Comparison of ENCODE assay signal across 10 cellular contexts in genomic region chr3:120432105-120432860, GRCh38. TPM values are rescaled to one million over a fixed set of nuclear protein-coding genes. Genes with fewer than 3 reads are reported as not detected.
A peak's percentile ranks its signal among the peaks of the same experiment; 100 is the strongest.
DNase-seq lines count a peak whose midpoint lies in the region; ATAC-seq and TF ChIP-seq lines count a peak whose summit lies in the region.
"Had no signal": no experiment of that assay in that cellular context is flagged by ENCODE, and none has a peak within 500 bp of the region (broad histone marks: within the 10 kb centered on the region; RNA-seq: fewer than 3 reads in every experiment).

No MANE protein-coding gene starts in this region.

- H3K27me3 ChIP-seq in GM23338 (ENCODE audit: insufficient read depth) = no peaks in the 10 kb centered on the region
- no peaks in the 10 kb centered on the region for H3K27me3 ChIP-seq in iPS-18a (ENCODE audit: control insufficient read depth, insufficient read depth, low read length)
- H3K27me3 ChIP-seq in PC-3 (ENCODE audit: low read length) = no peaks in the 10 kb centered on the region

- H3K36me3 ChIP-seq in GM23338 (ENCODE audit: insufficient read depth) = peaks cover 17% of the 10 kb centered on the region; the same call in 1 of the 2 replicates
- H3K36me3 ChIP-seq in iPS-18a (ENCODE audit: control insufficient read depth, low read depth, low read length) = peaks cover 19% of the 10 kb centered on the region
- peaks cover 60% of the 10 kb centered on the region for H3K36me3 ChIP-seq in PC-3 (ENCODE audit: low read depth, low read length)

- peak overlapping the region; percentile 79 for H3K27ac Mint-ChIP-seq in GM23338
- H3K27ac Mint-ChIP-seq in activated CD8-positive, alpha-beta T cell treated with anti-CD3 and anti-CD28 coated beads, Interleukin-2, amount 10 ng/mL, durations not matched to agents 7 days and 5 days = no peak overlapping the region

- no peak overlapping the region for H3K4me3 Mint-ChIP-seq in GM23338
- H3K4me3 Mint-ChIP-seq in activated CD8-positive, alpha-beta T cell treated with anti-CD3 and anti-CD28 coated beads, Interleukin-2, amount 10 ng/mL, durations not matched to agents 7 days and 5 days = no peak overlapping the region

- H3K4me1 Mint-ChIP-seq in GM23338 = peaks cover 60% of the 10 kb centered on the region
- H3K4me1 Mint-ChIP-seq in activated CD8-positive, alpha-beta T cell treated with anti-CD3 and anti-CD28 coated beads, Interleukin-2, amount 10 ng/mL, durations not matched to agents 7 days and 5 days (ENCODE audit: low read depth) = no peaks in the 10 kb centered on the region

- H3K9me3 ChIP-seq in iPS-18a (ENCODE audit: control insufficient read depth, low read depth, low read length) (no peaks in the 10 kb centered on the region), PC-3 (ENCODE audit: low read length) (no peaks in the 10 kb centered on the region)

- H2AFZ ChIP-seq in GM23338 (no peak overlapping the region), PC-3 (ENCODE audit: low read length) (no peak overlapping the region)

- ATAC-seq in GM23338 = peak; percentile 81
- no peak for ATAC-seq in activated CD8-positive, alpha-beta T cell treated with anti-CD3 and anti-CD28 coated beads, Interleukin-2, amount 10 ng/mL, durations not matched to agents 7 days and 5 days
- ATAC-seq in HG03175 (IDR thresholded peaks at IDR 0.05; ENCODE audit: unreplicated experiment) = no peak
- ATAC-seq in PC-3 = no peak

- no TSS peak for BruUV-seq in PC-3 (replicated peaks; lab: Mats Ljungman, UMichigan)

- H3K79me2 ChIP-seq in GM23338 (replicated peaks; ENCODE audit: insufficient read depth) (peaks cover 57% of the 10 kb centered on the region), PC-3 (ENCODE audit: low read length) (peaks cover 73% of the 10 kb centered on the region)

- H3K9me3 Mint-ChIP-seq in GM23338 = no peaks in the 10 kb centered on the region; the same call in 2 of the 3 replicates
- H3K9me3 Mint-ChIP-seq in activated CD8-positive, alpha-beta T cell treated with anti-CD3 and anti-CD28 coated beads, Interleukin-2, amount 10 ng/mL, durations not matched to agents 7 days and 5 days (ENCODE audit: insufficient read depth) = no peaks in the 10 kb centered on the region

- H3K9ac ChIP-seq in iPS-18a (ENCODE audit: low read length) = no peak overlapping the region
- H3K9ac ChIP-seq in PC-3 (ENCODE audit: low read length) = no peak overlapping the region

- DNase-seq in GM23338 (ENCODE audit: low spot score) (peak; percentile 91), astrocyte of the spinal cord (ENCODE audit: low read depth, low spot score) (peak; percentile 90), skeletal muscle cell (ENCODE audit: low read depth) (peak; percentile 84), PC-3 (no peak)
- no peak for DNase-seq in activated CD8-positive, alpha-beta T cell treated with anti-CD3 and anti-CD28 coated beads, Interleukin-2, amount 10 ng/mL, durations not matched to agents 7 days and 5 days
- DNase-seq in activated naive CD4-positive, alpha-beta T cell treated with anti-CD3 and anti-CD28 coated beads, Interleukin-2, amount 50 U/mL, for 16 hours = no peak
- DNase-seq: NCI-H524, occipital lobe had no signal

- CTCF ChIA-PET in activated CD8-positive, alpha-beta T cell treated with anti-CD3 and anti-CD28 coated beads, Interleukin-2, amount 10 ng/mL, durations not matched to agents 7 days and 5 days (lab: Charles Lee) = interaction anchor here (0.9 to 1.3 kb wide), 3 partner anchors 13 to 188 kb away, joined by 3 to 4 read pairs (median 4); no protein-coding TSS in a partner anchor
- CTCF ChIA-PET in PC-3 (lab: Charles Lee) = interaction anchor here (0.6 kb wide), 1 partner anchor 18 kb away, joined by 3 read pairs; the partner anchor contains the start of gene FSTL1

- H3K27me3 Mint-ChIP-seq in GM23338 (ENCODE audit: insufficient read depth, low read depth, poor library complexity) = peaks cover 4% of the 10 kb centered on the region
- H3K27me3 Mint-ChIP-seq in activated CD8-positive, alpha-beta T cell treated with anti-CD3 and anti-CD28 coated beads, Interleukin-2, amount 10 ng/mL, durations not matched to agents 7 days and 5 days (ENCODE audit: low read depth) = peaks cover 3% of the 10 kb centered on the region

- no peaks in the 10 kb centered on the region for H3K9me2 ChIP-seq in GM23338 (ENCODE audit: insufficient read depth)
- H3K9me2 ChIP-seq in PC-3 (replicated peaks; ENCODE audit: low read length) = no peaks in the 10 kb centered on the region

- H4K20me1 ChIP-seq in GM23338 (replicated peaks; ENCODE audit: insufficient read depth) = peaks cover 10% of the 10 kb centered on the region
- H4K20me1 ChIP-seq in PC-3 (ENCODE audit: low read length) = no peaks in the 10 kb centered on the region

- H3K4me3 ChIP-seq in GM23338 = no peak overlapping the region
- H3K4me3 ChIP-seq in astrocyte of the spinal cord (ENCODE audit: low read depth, low read length) = no peak overlapping the region
- no peak overlapping the region for H3K4me3 ChIP-seq in iPS-18a (ENCODE audit: low read length)
- no peak overlapping the region for H3K4me3 ChIP-seq in skeletal muscle cell (ENCODE audit: low read depth, low read length)
- no peak overlapping the region for H3K4me3 ChIP-seq in PC-3 (ENCODE audit: low read length)

- in situ Hi-C loops in astrocyte of the spinal cord (cut with HindIII; ENCODE audit: low sequenced_read_pairs) = no loop called here

- POLR2A ChIA-PET in activated CD8-positive, alpha-beta T cell treated with anti-CD3 and anti-CD28 coated beads, Interleukin-2, amount 10 ng/mL, durations not matched to agents 7 days and 5 days (lab: Charles Lee) = no interaction called here
- POLR2A ChIA-PET in PC-3 (lab: Charles Lee; ENCODE audit: unreplicated experiment) = no interaction called here

- H3F3A ChIP-seq in GM23338 (replicated peaks; ENCODE audit: low read depth) (no peaks in the 10 kb centered on the region), PC-3 (ENCODE audit: low read length, unreplicated experiment) (peaks cover 3% of the 10 kb centered on the region)

- H3K27ac ChIP-seq in GM23338 (ENCODE audit: low read depth) = peak overlapping the region; percentile 67
- peak overlapping the region; percentile 38 for H3K27ac ChIP-seq in iPS-18a (ENCODE audit: low read length)
- no peak overlapping the region for H3K27ac ChIP-seq in PC-3 (ENCODE audit: low read length)

- H3K4me1 ChIP-seq in GM23338 (ENCODE audit: insufficient read depth) = peaks cover 23% of the 10 kb centered on the region
- H3K4me1 ChIP-seq in iPS-18a (ENCODE audit: control insufficient read depth, low read depth, low read length) = peaks cover 38% of the 10 kb centered on the region
- peaks cover 42% of the 10 kb centered on the region for H3K4me1 ChIP-seq in PC-3 (ENCODE audit: insufficient read depth, low read length)

- TF ChIP-seq CTCF in GM23338 (conservative IDR thresholded peaks at IDR 0.05; ENCODE audit: low read depth in 2 of 2) (no peak), astrocyte of the spinal cord (IDR thresholded peaks at IDR 0.05; ENCODE audit: low read depth, low read length) (no peak), PC-3 (conservative IDR thresholded peaks at IDR 0.05; ENCODE audit: low read depth, low read length) (no peak)

- intact Hi-C loops in PC-3 (cut with micrococcal nuclease) = no loop called here

- H3K4me2 ChIP-seq in GM23338 (peak overlapping the region; percentile 1), PC-3 (ENCODE audit: low read length) (no peak overlapping the region)

- H3K36me3 Mint-ChIP-seq in GM23338 (ENCODE audit: low read depth) = peaks cover 60% of the 10 kb centered on the region
- H3K36me3 Mint-ChIP-seq in activated CD8-positive, alpha-beta T cell treated with anti-CD3 and anti-CD28 coated beads, Interleukin-2, amount 10 ng/mL, durations not matched to agents 7 days and 5 days (ENCODE audit: low read depth) = no peaks in the 10 kb centered on the region

TF ChIP-seq in GM23338, 12 proteins besides CTCF, POLR2A, EP300 and RAD21:
- TF ChIP-seq STAT1 (IDR thresholded peaks at IDR 0.05; ENCODE audit: unreplicated experiment) (no peak), CREB1 (CRISPR knock-in tag; IDR thresholded peaks at IDR 0.05; ENCODE audit: low read depth) (0 out of 2 replicates have a peak, but pooled peaks have one; percentile 20)

RNA-seq across cellular contexts. Expression of gene FSTL1, which starts 18.5 kb away (rescaled TPM):
- total RNA-seq in GM23338 (2014; rRNA removed; shearing (Covaris generic)) = 258 and 272 TPM in 2 replicates
- polyA plus RNA-seq in GM23338 (2016; fragmentation: Nextera tagmentation; extraction: Ambion mirVana) = 49.1 and 50.8 TPM in 2 replicates
- under 1 TPM; 0.37 to 0.50 TPM for total RNA-seq in activated CD8-positive, alpha-beta T cell treated with anti-CD3 and anti-CD28 coated beads, Interleukin-2, amount 10 ng/mL, durations not matched to agents 7 days and 5 days
- total RNA-seq in PC-3 (2014; rRNA removed) = 178 and 185 TPM in 2 replicates

Comparison
In these comparisons a context has a peak if more than half of its experiments do, and no peak if none do; other contexts are left out.
1. DNase-seq: peak in GM23338 (single experiment), astrocyte of the spinal cord (single experiment) and skeletal muscle cell (single experiment); none in activated CD8-positive, alpha-beta T cell treated with anti-CD3 and anti-CD28 coated beads, Interleukin-2, amount 10 ng/mL, durations not matched to agents 7 days and 5 days (single experiment), PC-3 (single experiment) and activated naive CD4-positive, alpha-beta T cell treated with anti-CD3 and anti-CD28 coated beads, Interleukin-2, amount 50 U/mL, for 16 hours (single experiment).
2. RNA of gene FSTL1, which starts 18.5 kb away (total RNA-seq): 258 to 272 TPM in GM23338 and 178 to 185 TPM in PC-3; 0.37 to 0.50 TPM in activated CD8-positive, alpha-beta T cell treated with anti-CD3 and anti-CD28 coated beads, Interleukin-2, amount 10 ng/mL, durations not matched to agents 7 days and 5 days; every median in the first group is over 100 times any median in the second.